Comparison of ENCODE assay signal across 8 cellular contexts in the genomic region with DNA sequence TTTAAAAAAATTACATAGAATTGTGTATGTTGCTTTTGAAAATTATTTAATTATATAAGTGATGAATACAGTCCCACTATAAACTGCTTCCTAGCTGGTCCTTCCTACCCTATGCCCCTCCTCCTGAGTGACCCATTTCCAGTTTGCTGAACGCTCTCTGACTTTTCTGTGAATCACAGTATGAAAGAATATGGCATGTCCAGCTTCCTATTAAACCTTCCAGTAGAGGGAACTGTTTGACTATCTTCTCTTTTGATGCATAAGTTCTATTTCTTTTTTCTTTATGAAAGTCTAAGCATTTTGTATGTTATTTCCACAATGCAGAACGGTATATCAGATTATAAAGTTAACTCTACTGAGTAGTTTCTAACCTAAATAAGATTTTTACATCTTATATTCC. TPM values are rescaled to one million over a fixed set of nuclear protein-coding genes. Genes with fewer than 3 reads are reported as not detected.
A peak's percentile ranks its signal among the peaks of the same experiment; 100 is the strongest.
DNase-seq lines count a peak whose midpoint lies in the region; ATAC-seq, FAIRE-seq and TF ChIP-seq lines count a peak whose summit lies in the region.

No MANE protein-coding gene starts in this region.

- TF ChIP-seq CTCF in D721Med (IDR thresholded peaks at IDR 0.05; ENCODE audit: insufficient read depth, missing control alignments) (peak; percentile 69), glutamatergic neuron (IDR thresholded peaks at IDR 0.05; ENCODE audit: partially characterized antibody, unreplicated experiment) (no peak)

- H3K9me3 Mint-ChIP-seq in glutamatergic neuron (ENCODE audit: unreplicated experiment), result no peaks in the 10 kb centered on the region

- no peak for TF ChIP-seq POLR2A in erythroblast (IDR thresholded peaks at IDR 0.05; ENCODE audit: low read length)

- H3K4me1 Mint-ChIP-seq in glutamatergic neuron (ENCODE audit: low read depth, unreplicated experiment), result peaks cover 2% of the 10 kb centered on the region

- H3K36me3 Mint-ChIP-seq in glutamatergic neuron (ENCODE audit: unreplicated experiment), result peaks cover 4% of the 10 kb centered on the region

- no peak for ATAC-seq in HG02798 (IDR thresholded peaks at IDR 0.05; ENCODE audit: poor library complexity, unreplicated experiment)

- no peak overlapping the region for H3K4me3 Mint-ChIP-seq in glutamatergic neuron (ENCODE audit: unreplicated experiment)

- H3K27ac Mint-ChIP-seq in glutamatergic neuron (ENCODE audit: unreplicated experiment), result no peak overlapping the region

- H3K27me3 Mint-ChIP-seq in glutamatergic neuron (ENCODE audit: unreplicated experiment), result no peaks in the 10 kb centered on the region

- no peak for DNase-seq in D721Med (ENCODE audit: insufficient read length, low spot score)
- DNase-seq in HuH-7 (ENCODE audit: low spot score), result peak; percentile 79
- DNase-seq in RPMI8226, result peak; percentile 55
- peak; percentile 49 to 60 for DNase-seq in erythroblast (lab: John Stamatoyannopoulos, UW)
- DNase-seq in non-pigmented ciliary epithelial cell (ENCODE audit: low read depth), result peak; percentile 44
- no peak for DNase-seq in glutamatergic neuron
- no peak for DNase-seq in effector CD8-positive, alpha-beta T cell (lab: John Stamatoyannopoulos, UW)

- FAIRE-seq in D721Med (lab: Jason Lieb, UNC), result peak; percentile 56

RNA-seq across cellular contexts. Expression of a gene that starts 41.3 kb away (rescaled TPM):
- 48.7 TPM for total RNA-seq in glutamatergic neuron (ENCODE audit: unreplicated experiment)

RNA-seq across cellular contexts. Expression of a gene that starts 41.6 kb away (rescaled TPM):
- total RNA-seq in glutamatergic neuron (ENCODE audit: unreplicated experiment), result 19.2 TPM

Comparison
In these comparisons a context has a peak if more than half of its experiments do, and no peak if none do; other contexts are left out.
1. DNase-seq: peak in HuH-7 (single experiment), RPMI8226 (single experiment), erythroblast (2 of 2) and non-pigmented ciliary epithelial cell (single experiment); none in D721Med (single experiment), glutamatergic neuron (single experiment) and effector CD8-positive, alpha-beta T cell (single experiment).